ENCODE assay signal across 10 cellular contexts in the genomic region with DNA sequence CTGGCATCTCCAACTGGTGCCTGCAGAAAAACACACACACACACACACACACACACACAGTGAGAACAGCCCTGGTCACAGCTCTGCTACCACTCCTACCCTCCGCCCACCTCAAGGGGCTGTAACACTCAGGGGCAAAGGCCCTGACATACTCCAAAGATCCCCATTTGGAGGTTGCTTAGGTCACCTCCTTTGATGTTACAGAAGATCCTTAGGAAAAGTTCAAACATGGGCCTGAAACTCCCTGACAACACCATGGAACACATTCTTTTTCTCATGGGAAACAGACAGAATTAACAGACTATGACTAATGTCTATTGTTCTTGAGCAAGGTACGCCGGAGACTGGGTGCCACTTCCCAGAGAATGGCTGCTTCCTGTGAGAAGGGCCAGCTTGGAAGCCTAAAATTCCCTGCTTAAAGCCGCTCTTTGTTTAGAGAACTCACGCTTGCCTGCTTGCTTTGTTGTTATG. TPM values are rescaled to one million over a fixed set of nuclear protein-coding genes. Genes with fewer than 3 reads are reported as not detected.
DNase-seq lines count a peak whose midpoint lies in the region; ATAC-seq and TF ChIP-seq lines count a peak whose summit lies in the region.
"Had no signal": no experiment of that assay in that cellular context is flagged by ENCODE, and none has a peak within 500 bp of the region (broad histone marks: within the 10 kb centered on the region; RNA-seq: fewer than 3 reads in every experiment).

No MANE protein-coding gene starts in this region.

- ATAC-seq in activated CD8-positive, alpha-beta T cell treated with anti-CD3 and anti-CD28 coated beads, Interleukin-2, amount 10 ng/mL, durations not matched to agents 7 days and 5 days, result no peak
- no peak for ATAC-seq in activated CD4-positive, CD25-positive, alpha-beta regulatory T cell treated with anti-CD3 and anti-CD28 coated beads, Interleukin-2, amount 50 U/mL, for 24 hours

- intact Hi-C loops in activated T-helper 2 cell treated with anti-CD3 and anti-CD28 coated beads, Interferon-gamma antibody, Interleukin-2, Interleukin-4, amounts not matched to agents 10 μg/mL and 5 μg/mL and 100 μg/mL, durations not matched to agents 14 hours and 24 hours and 36 hours (cut with micrococcal nuclease), result loop anchor here (2.0 kb wide), 1 partner anchor 27 kb away; no protein-coding TSS in a partner anchor

- peaks cover 33% of the 10 kb centered on the region for H3K4me1 Mint-ChIP-seq in activated T-helper 2 cell treated with anti-CD3 and anti-CD28 coated beads, Interferon-gamma antibody, Interleukin-2, Interleukin-4, amounts not matched to agents 10 μg/mL and 5 μg/mL and 100 μg/mL, durations not matched to agents 14 hours and 24 hours and 36 hours (ENCODE audit: low read depth)
- peaks cover 11% of the 10 kb centered on the region for H3K4me1 Mint-ChIP-seq in nephron progenitor cell
- peaks cover 18% of the 10 kb centered on the region for H3K4me1 Mint-ChIP-seq in activated CD8-positive, alpha-beta T cell treated with anti-CD3 and anti-CD28 coated beads, Interleukin-2, amount 10 ng/mL, durations not matched to agents 7 days and 5 days (ENCODE audit: low read depth)

- DNase-seq in ELF-1 (ENCODE audit: low read depth, low spot score) (peak; percentile 27), fibroblast of pulmonary artery (ENCODE audit: low read depth) (peak; percentile 93), nephron progenitor cell (no peak), G401 (ENCODE audit: low spot score) (no peak), activated gamma-delta T cell treated with Interleukin-2 at 50 U/mL for 16 hours (no peak)
- no peak for DNase-seq in activated T-helper 2 cell treated with anti-CD3 and anti-CD28 coated beads, Interferon-gamma antibody, Interleukin-2, Interleukin-4, amounts not matched to agents 10 μg/mL and 5 μg/mL and 100 μg/mL, durations not matched to agents 14 hours and 24 hours and 36 hours (ENCODE audit: low spot score)
- DNase-seq in activated CD8-positive, alpha-beta T cell treated with anti-CD3 and anti-CD28 coated beads, Interleukin-2, amount 10 ng/mL, durations not matched to agents 7 days and 5 days, result no peak
- DNase-seq: NCI-H1092 treated with DMSO at 0.1 percent for 48 hours had no signal

- in situ Hi-C loops in G401 (cut with HindIII; ENCODE audit: low sequenced_read_pairs), result no loop called here

- CTCF ChIA-PET in activated CD8-positive, alpha-beta T cell treated with anti-CD3 and anti-CD28 coated beads, Interleukin-2, amount 10 ng/mL, durations not matched to agents 7 days and 5 days (lab: Charles Lee), result interaction anchor here (1.1 to 7.7 kb wide), 4 partner anchors 15 to 64 kb away, joined by 3 to 41 read pairs (median 8); partner anchors contain the start of genes DENND11 and SSBP1

- H3K4me3 ChIP-seq in fibroblast of pulmonary artery (replicated peaks; ENCODE audit: low read depth, low read length), result no peak overlapping the region

- H3K9me3 Mint-ChIP-seq in activated T-helper 2 cell treated with anti-CD3 and anti-CD28 coated beads, Interferon-gamma antibody, Interleukin-2, Interleukin-4, amounts not matched to agents 10 μg/mL and 5 μg/mL and 100 μg/mL, durations not matched to agents 14 hours and 24 hours and 36 hours, result no peaks in the 10 kb centered on the region
- peaks cover 8% of the 10 kb centered on the region for H3K9me3 Mint-ChIP-seq in nephron progenitor cell
- no peaks in the 10 kb centered on the region for H3K9me3 Mint-ChIP-seq in activated CD8-positive, alpha-beta T cell treated with anti-CD3 and anti-CD28 coated beads, Interleukin-2, amount 10 ng/mL, durations not matched to agents 7 days and 5 days (ENCODE audit: insufficient read depth)

- TF ChIP-seq CTCF in fibroblast of pulmonary artery (IDR thresholded peaks at IDR 0.05; ENCODE audit: low read length, missing control alignments) (no peak), nephron progenitor cell (IDR thresholded peaks at IDR 0.05) (no peak)

- POLR2A ChIA-PET in activated CD8-positive, alpha-beta T cell treated with anti-CD3 and anti-CD28 coated beads, Interleukin-2, amount 10 ng/mL, durations not matched to agents 7 days and 5 days (lab: Charles Lee), result no interaction called here

- no peaks in the 10 kb centered on the region for H3K27me3 Mint-ChIP-seq in activated T-helper 2 cell treated with anti-CD3 and anti-CD28 coated beads, Interferon-gamma antibody, Interleukin-2, Interleukin-4, amounts not matched to agents 10 μg/mL and 5 μg/mL and 100 μg/mL, durations not matched to agents 14 hours and 24 hours and 36 hours (ENCODE audit: low read depth)
- H3K27me3 Mint-ChIP-seq in nephron progenitor cell (ENCODE audit: low read depth, poor library complexity), result no peaks in the 10 kb centered on the region
- no peaks in the 10 kb centered on the region for H3K27me3 Mint-ChIP-seq in activated CD8-positive, alpha-beta T cell treated with anti-CD3 and anti-CD28 coated beads, Interleukin-2, amount 10 ng/mL, durations not matched to agents 7 days and 5 days (ENCODE audit: low read depth)

- H3K4me3 Mint-ChIP-seq in activated T-helper 2 cell treated with anti-CD3 and anti-CD28 coated beads, Interferon-gamma antibody, Interleukin-2, Interleukin-4, amounts not matched to agents 10 μg/mL and 5 μg/mL and 100 μg/mL, durations not matched to agents 14 hours and 24 hours and 36 hours (ENCODE audit: low read depth), result no peak overlapping the region
- H3K4me3 Mint-ChIP-seq in nephron progenitor cell, result no peak overlapping the region
- no peak overlapping the region for H3K4me3 Mint-ChIP-seq in activated CD8-positive, alpha-beta T cell treated with anti-CD3 and anti-CD28 coated beads, Interleukin-2, amount 10 ng/mL, durations not matched to agents 7 days and 5 days

- peaks cover 52% of the 10 kb centered on the region for H3K36me3 Mint-ChIP-seq in activated T-helper 2 cell treated with anti-CD3 and anti-CD28 coated beads, Interferon-gamma antibody, Interleukin-2, Interleukin-4, amounts not matched to agents 10 μg/mL and 5 μg/mL and 100 μg/mL, durations not matched to agents 14 hours and 24 hours and 36 hours (ENCODE audit: low read depth)
- H3K36me3 Mint-ChIP-seq in nephron progenitor cell (ENCODE audit: low read depth), result peaks cover 46% of the 10 kb centered on the region
- H3K36me3 Mint-ChIP-seq in activated CD8-positive, alpha-beta T cell treated with anti-CD3 and anti-CD28 coated beads, Interleukin-2, amount 10 ng/mL, durations not matched to agents 7 days and 5 days (ENCODE audit: low read depth), result peaks cover 32% of the 10 kb centered on the region

- peak overlapping the region; percentile 39 for H3K27ac Mint-ChIP-seq in activated T-helper 2 cell treated with anti-CD3 and anti-CD28 coated beads, Interferon-gamma antibody, Interleukin-2, Interleukin-4, amounts not matched to agents 10 μg/mL and 5 μg/mL and 100 μg/mL, durations not matched to agents 14 hours and 24 hours and 36 hours
- H3K27ac Mint-ChIP-seq in nephron progenitor cell, result peak overlapping the region; percentile 95
- no peak overlapping the region for H3K27ac Mint-ChIP-seq in activated CD8-positive, alpha-beta T cell treated with anti-CD3 and anti-CD28 coated beads, Interleukin-2, amount 10 ng/mL, durations not matched to agents 7 days and 5 days

RNA-seq across cellular contexts. Expression of gene DENND11, which starts 27.7 kb away (rescaled TPM):
- total RNA-seq in activated T-helper 2 cell treated with anti-CD3 and anti-CD28 coated beads, Interferon-gamma antibody, Interleukin-2, Interleukin-4, amounts not matched to agents 10 μg/mL and 5 μg/mL and 100 μg/mL, durations not matched to agents 14 hours and 24 hours and 36 hours, result 32.0 and 32.8 TPM in 2 replicates
- 1.7 and 3.3 TPM in 2 replicates for total RNA-seq in G401 (2014; rRNA removed; shearing (Covaris generic))
- 10 to 100 TPM; 22.9 to 23.3 TPM for total RNA-seq in activated CD8-positive, alpha-beta T cell treated with anti-CD3 and anti-CD28 coated beads, Interleukin-2, amount 10 ng/mL, durations not matched to agents 7 days and 5 days

RNA-seq across cellular contexts. Expression of gene WEE2, which starts 33.9 kb away (rescaled TPM):
- 0.05 TPM in 1 of 2 replicates, not detected in the other for total RNA-seq in activated T-helper 2 cell treated with anti-CD3 and anti-CD28 coated beads, Interferon-gamma antibody, Interleukin-2, Interleukin-4, amounts not matched to agents 10 μg/mL and 5 μg/mL and 100 μg/mL, durations not matched to agents 14 hours and 24 hours and 36 hours
- total RNA-seq in G401 (2014; rRNA removed; shearing (Covaris generic)), result not detected in 2 replicates
- not detected for total RNA-seq in activated CD8-positive, alpha-beta T cell treated with anti-CD3 and anti-CD28 coated beads, Interleukin-2, amount 10 ng/mL, durations not matched to agents 7 days and 5 days
- total RNA-seq: H4 had no signal

Comparison
In these comparisons a context has a peak if more than half of its experiments do, and no peak if none do; other contexts are left out.
1. DNase-seq: peak in ELF-1 (single experiment) and fibroblast of pulmonary artery (single experiment); none in activated T-helper 2 cell treated with anti-CD3 and anti-CD28 coated beads, Interferon-gamma antibody, Interleukin-2, Interleukin-4, amounts not matched to agents 10 μg/mL and 5 μg/mL and 100 μg/mL, durations not matched to agents 14 hours and 24 hours and 36 hours (single experiment), nephron progenitor cell (single experiment), G401 (single experiment), activated CD8-positive, alpha-beta T cell treated with anti-CD3 and anti-CD28 coated beads, Interleukin-2, amount 10 ng/mL, durations not matched to agents 7 days and 5 days (single experiment) and activated gamma-delta T cell treated with Interleukin-2 at 50 U/mL for 16 hours (single experiment).